ENCODE assay signal across 1 cellular context in genomic region chr5:132495672-132496630, GRCh38.
TF ChIP-seq lines count a peak whose summit lies in the region.

No MANE protein-coding gene starts in this region.

TF ChIP-seq in GM23338, 12 proteins besides CTCF, POLR2A, EP300 and RAD21 (continued from another document):
- TF ChIP-seq ZNF462 (CRISPR knock-in tag; IDR thresholded peaks at IDR 0.05), result no peak
- no peak for TF ChIP-seq ZNF114 (CRISPR knock-in tag; IDR thresholded peaks at IDR 0.05)
- no peak; the same call in 1 of the 2 replicates for TF ChIP-seq POLR2AphosphoS5 (IDR thresholded peaks at IDR 0.05; ENCODE audit: low read depth)
- TF ChIP-seq ZNF331 (CRISPR knock-in tag; IDR thresholded peaks at IDR 0.05; ENCODE audit: low read depth), result no peak
- no peak for TF ChIP-seq REST (IDR thresholded peaks at IDR 0.05; ENCODE audit: unreplicated experiment)
- no peak for TF ChIP-seq ETS1 (IDR thresholded peaks at IDR 0.05)
- no peak for TF ChIP-seq EZH2phosphoT487 (IDR thresholded peaks at IDR 0.05; ENCODE audit: unreplicated experiment)
- TF ChIP-seq EZH2 (IDR thresholded peaks at IDR 0.05; ENCODE audit: low read depth, unreplicated experiment), result no peak
- no peak for TF ChIP-seq NANOG (IDR thresholded peaks at IDR 0.05; ENCODE audit: borderline replicate concordance)
